Comparison of ENCODE assay signal across 8 cellular contexts in the genomic region with DNA sequence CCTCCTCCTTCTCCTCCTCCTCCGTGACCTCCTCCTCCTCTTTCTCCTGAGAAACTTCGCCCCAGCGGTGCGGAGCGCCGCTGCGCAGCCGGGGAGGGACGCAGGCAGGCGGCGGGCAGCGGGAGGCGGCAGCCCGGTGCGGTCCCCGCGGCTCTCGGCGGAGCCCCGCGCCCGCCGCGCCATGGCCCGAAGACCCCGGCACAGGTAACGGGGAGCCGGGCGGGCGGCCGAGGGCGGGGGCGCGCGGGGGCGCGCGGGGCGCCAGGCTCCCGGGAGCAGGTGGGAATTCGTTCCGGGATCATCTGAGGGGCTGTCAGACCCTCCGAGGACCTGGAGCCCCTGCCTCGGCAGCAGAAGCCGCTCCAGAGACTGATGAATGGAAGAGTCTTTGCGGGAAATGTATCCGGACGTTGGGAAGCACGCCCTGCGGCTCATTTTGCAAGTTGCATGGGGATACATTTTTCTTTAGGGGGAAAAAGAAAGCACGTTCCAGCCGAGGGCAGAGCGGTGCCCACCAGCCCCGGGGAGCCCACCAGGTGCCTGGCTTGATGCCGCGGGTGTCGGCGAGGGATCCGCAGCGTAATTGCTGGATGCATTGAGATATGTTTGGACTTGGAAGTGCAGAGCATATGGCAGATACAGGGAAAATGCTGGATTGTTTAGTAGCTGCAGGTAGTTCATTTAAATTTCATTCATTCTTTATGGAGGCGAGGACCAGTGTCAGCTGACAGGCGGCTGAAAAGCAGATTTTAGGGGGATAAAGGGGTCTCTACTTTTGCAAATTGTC.
A peak's percentile ranks its signal among the peaks of the same experiment; 100 is the strongest.
DNase-seq lines count a peak whose midpoint lies in the region; ATAC-seq lines count a peak whose summit lies in the region.

No MANE protein-coding gene starts in this region.

- H3K27ac Mint-ChIP-seq in effector memory CD8-positive, alpha-beta T cell = peak overlapping the region in 1 of 2 donors; percentile 21

- H3K4me3 ChIP-seq in muscle layer of duodenum (ENCODE audit: low read depth in 1 of 2, low read length in 2 of 2) = peak overlapping the region; percentile 63 to 85

- peaks cover 11 to 28% of the 10 kb centered on the region in 2 donors for H3K4me1 ChIP-seq in muscle layer of duodenum (ENCODE audit: control insufficient read depth in 1 of 2, insufficient read depth in 2 of 2, low read length in 2 of 2)

- peaks cover 14% of the 10 kb centered on the region for H3K27me3 ChIP-seq in muscle layer of duodenum (ENCODE audit: low read depth, low read length)

- no peaks in the 10 kb centered on the region for H3K9me3 Mint-ChIP-seq in effector memory CD8-positive, alpha-beta T cell

- ATAC-seq in HG03439 (IDR thresholded peaks at IDR 0.05; ENCODE audit: unreplicated experiment) (peak; percentile 2), GM19351 (IDR thresholded peaks at IDR 0.05; ENCODE audit: unreplicated experiment) (no peak), GM21619 (IDR thresholded peaks at IDR 0.05; ENCODE audit: unreplicated experiment) (no peak)
- no peak for ATAC-seq in effector memory CD8-positive, alpha-beta T cell (replicated peaks)

- H3K4me3 Mint-ChIP-seq in effector memory CD8-positive, alpha-beta T cell = peak overlapping the region; percentile 90

- H3K9me3 ChIP-seq in muscle layer of duodenum (ENCODE audit: control insufficient read depth in 1 of 2, low read length in 2 of 2) = no peaks in the 10 kb centered on the region

- DNase-seq in EH (ENCODE audit: low read depth) (peak; percentile 23), SW480 (ENCODE audit: low spot score) (peak; percentile 40), GDM1 (lab: John Stamatoyannopoulos, UW) (no peak)
- peak in 1 of 3 experiments; percentile 1 for DNase-seq in effector memory CD8-positive, alpha-beta T cell

- peaks cover 18 to 26% of the 10 kb centered on the region in 2 donors for H3K4me1 Mint-ChIP-seq in effector memory CD8-positive, alpha-beta T cell (ENCODE audit: low read depth in 2 of 2)

- H3K27ac ChIP-seq in muscle layer of duodenum (ENCODE audit: low read length) = no peak overlapping the region

- peaks cover 11% of the 10 kb centered on the region for H3K36me3 Mint-ChIP-seq in effector memory CD8-positive, alpha-beta T cell (ENCODE audit: insufficient read depth)

- no peaks in the 10 kb centered on the region for H3K36me3 ChIP-seq in muscle layer of duodenum (ENCODE audit: control insufficient read depth in 1 of 2, insufficient read depth in 2 of 2, low read length in 2 of 2)

- no peaks in the 10 kb centered on the region for H3K27me3 Mint-ChIP-seq in effector memory CD8-positive, alpha-beta T cell
